9 cellular contexts compared by ENCODE assay signal in genomic region chr20:13771853-13772453, GRCh38. TPM values are rescaled to one million over a fixed set of nuclear protein-coding genes. Genes with fewer than 3 reads are reported as not detected.
A peak's percentile ranks its signal among the peaks of the same experiment; 100 is the strongest.
DNase-seq lines count a peak whose midpoint lies in the region; FAIRE-seq and TF ChIP-seq lines count a peak whose summit lies in the region.
"Had no signal": no experiment of that assay in that cellular context is flagged by ENCODE, and none has a peak within 500 bp of the region (broad histone marks: within the 10 kb centered on the region; RNA-seq: fewer than 3 reads in every experiment).

No MANE protein-coding gene starts in this region.

- no peaks in the 10 kb centered on the region for H3K9me2 ChIP-seq in GM23248 (ENCODE audit: insufficient read depth)

- no peak for FAIRE-seq in endothelial cell of umbilical vein (lab: Jason Lieb, UNC)

- H3K27me3 ChIP-seq in GM23248 (replicated peaks; ENCODE audit: insufficient read depth) (no peaks in the 10 kb centered on the region), endothelial cell of umbilical vein (ENCODE audit: control insufficient read depth in 2 of 2, insufficient read depth in 2 of 2, low read length in 2 of 2) (no peaks in the 10 kb centered on the region)

- H3K36me3 ChIP-seq in GM23248 (ENCODE audit: low read depth) = peaks cover 40% of the 10 kb centered on the region
- peaks cover 8 to 34% of the 10 kb centered on the region in 2 experiments for H3K36me3 ChIP-seq in endothelial cell of umbilical vein (ENCODE audit: control insufficient read depth in 2 of 2, extremely low read depth in 1 of 2, insufficient read depth in 2 of 2, low read length in 2 of 2)

- intact Hi-C loops in endothelial cell of umbilical vein (cut with micrococcal nuclease) = loop anchor here (1.0 to 5.0 kb wide), 5 partner anchors 225 to 845 kb away; no protein-coding TSS in a partner anchor

- H4K20me1 ChIP-seq in GM23248 (ENCODE audit: insufficient read depth) = no peaks in the 10 kb centered on the region
- H4K20me1 ChIP-seq in endothelial cell of umbilical vein (replicated peaks; ENCODE audit: control insufficient read depth, extremely low read depth, insufficient read depth, low read length) = no peaks in the 10 kb centered on the region

- DNase-seq in AG20443 (ENCODE audit: low spot score) = peak; percentile 19
- peak; percentile 59 for DNase-seq in GM23248
- peak; percentile 57 for DNase-seq in NCI-H82 (lab: John Stamatoyannopoulos, UW)
- peak; percentile 31 for DNase-seq in endothelial cell of umbilical vein (ENCODE audit: low read depth, low spot score)
- peak; percentile 46 for DNase-seq in renal cortical epithelial cell (ENCODE audit: low read depth)
- DNase-seq in OCI-M2 (lab: John Stamatoyannopoulos, UW; ENCODE audit: unreplicated experiment) = no peak
- no peak for DNase-seq in activated CD4-positive, alpha-beta T cell treated with anti-CD3 and anti-CD28 coated beads for 1 hour
- no peak for DNase-seq in activated naive CD8-positive, alpha-beta T cell treated with anti-CD3 and anti-CD28 coated beads for 36 hours

- H3K4me2 ChIP-seq in GM23248 (ENCODE audit: unreplicated experiment) = no peak overlapping the region
- peak overlapping the region; percentile 41 for H3K4me2 ChIP-seq in endothelial cell of umbilical vein (ENCODE audit: insufficient read depth, low read length)

- 2 to 6% methylated on average over 4 of the region's 4 CpGs for WGBS in GM23248 (ENCODE audit: low coverage in 1 of 2, low lambda C conversion rate in 2 of 2, missing lambda C conversion rate in 2 of 2), 2 experiments

- H3K9me3 ChIP-seq in GM23248 (ENCODE audit: low read depth) (no peaks in the 10 kb centered on the region), endothelial cell of umbilical vein (replicated peaks; ENCODE audit: control insufficient read depth, insufficient read depth, low read length) (no peaks in the 10 kb centered on the region)

- TF ChIP-seq POLR2A in endothelial cell of umbilical vein (IDR thresholded peaks at IDR 0.05; ENCODE audit: low read depth, low read length) = no peak

- H3K79me2 ChIP-seq in GM23248 (ENCODE audit: insufficient read depth) (no peaks in the 10 kb centered on the region), endothelial cell of umbilical vein (ENCODE audit: control insufficient read depth, insufficient read depth, low read length) (peaks cover 10% of the 10 kb centered on the region)

- CTCF ChIA-PET in endothelial cell of umbilical vein (lab: Charles Lee) = interaction anchor here (0.6 to 3.3 kb wide), 43 partner anchors 9 to 1220 kb away, joined by 3 to 38 read pairs (median 4); partner anchors contain the start of genes ESF1 and NDUFAF5

- no peaks in the 10 kb centered on the region for H3K27me3 Mint-ChIP-seq in activated naive CD8-positive, alpha-beta T cell treated with anti-CD3 and anti-CD28 coated beads for 36 hours
- H3K27me3 Mint-ChIP-seq: dendritic cell treated with granulocyte-macrophage colony-stimulating factor and Interleukin-4, amounts not matched to agents 40 ng/mL and 50 ng/mL, for 4 days had no signal

- peaks cover 10% of the 10 kb centered on the region for H3K4me1 Mint-ChIP-seq in activated naive CD8-positive, alpha-beta T cell treated with anti-CD3 and anti-CD28 coated beads for 36 hours

- H3K4me1 ChIP-seq in GM23248 (ENCODE audit: insufficient read depth) (peaks cover 10% of the 10 kb centered on the region; the same call in 1 of the 2 replicates), endothelial cell of umbilical vein (ENCODE audit: control insufficient read depth, extremely low read depth, insufficient read depth, low read length) (peaks cover 14% of the 10 kb centered on the region)

- H3K4me3 Mint-ChIP-seq in activated naive CD8-positive, alpha-beta T cell treated with anti-CD3 and anti-CD28 coated beads for 36 hours = no peak overlapping the region
- H3K4me3 Mint-ChIP-seq: dendritic cell treated with granulocyte-macrophage colony-stimulating factor and Interleukin-4, amounts not matched to agents 40 ng/mL and 50 ng/mL, for 4 days had no signal

- H3K4me3 ChIP-seq in GM23248 = no peak overlapping the region
- H3K4me3 ChIP-seq in endothelial cell of umbilical vein (replicated peaks in 1 of 3; ENCODE audit: insufficient read depth in 1 of 3, low read depth in 1 of 3, low read length in 3 of 3) = no peak overlapping the region

- H3K36me3 Mint-ChIP-seq in activated naive CD8-positive, alpha-beta T cell treated with anti-CD3 and anti-CD28 coated beads for 36 hours = peaks cover 41% of the 10 kb centered on the region

- dilution Hi-C loops in endothelial cell of umbilical vein (cut with MboI; ENCODE audit: extremely low pct_ligation_motif_present, low sequenced_read_pairs) = no loop called here

- H2AFZ ChIP-seq in GM23248 (no peak overlapping the region), endothelial cell of umbilical vein (ENCODE audit: low read depth, low read length) (no peak overlapping the region)

- no peak overlapping the region for H3K9ac ChIP-seq in GM23248
- H3K9ac ChIP-seq in endothelial cell of umbilical vein (replicated peaks; ENCODE audit: extremely low read depth, insufficient read depth, low read length) = no peak overlapping the region

- BruUV-seq in endothelial cell of umbilical vein (replicated peaks; lab: Mats Ljungman, UMichigan) = no TSS peak

- H3F3A ChIP-seq in GM23248 (ENCODE audit: insufficient read depth) = peaks cover 26% of the 10 kb centered on the region

- in situ Hi-C loops in GM23248 (cut with MboI) = no loop called here

- no peaks in the 10 kb centered on the region for H3K9me3 Mint-ChIP-seq in activated naive CD8-positive, alpha-beta T cell treated with anti-CD3 and anti-CD28 coated beads for 36 hours
- H3K9me3 Mint-ChIP-seq: dendritic cell treated with granulocyte-macrophage colony-stimulating factor and Interleukin-4, amounts not matched to agents 40 ng/mL and 50 ng/mL, for 4 days had no signal

- no peak overlapping the region for H3K27ac Mint-ChIP-seq in activated naive CD8-positive, alpha-beta T cell treated with anti-CD3 and anti-CD28 coated beads for 36 hours
- H3K27ac Mint-ChIP-seq: dendritic cell treated with granulocyte-macrophage colony-stimulating factor and Interleukin-4, amounts not matched to agents 40 ng/mL and 50 ng/mL, for 4 days had no signal

- H3K9me1 ChIP-seq in endothelial cell of umbilical vein (replicated peaks; ENCODE audit: control insufficient read depth, extremely low read depth, insufficient read depth, low read length) = no peaks in the 10 kb centered on the region

- TF ChIP-seq CTCF in endothelial cell of umbilical vein (IDR thresholded peaks at IDR 0.05; ENCODE audit: extremely low read depth in 1 of 2, insufficient read depth in 1 of 2, low read depth in 1 of 2, low read length in 2 of 2) = peak; percentile 8 to 16

- POLR2A ChIA-PET in endothelial cell of umbilical vein (lab: Charles Lee) = no interaction called here

- no peak overlapping the region for H3K27ac ChIP-seq in GM23248
- peak overlapping the region; percentile 34 for H3K27ac ChIP-seq in endothelial cell of umbilical vein (ENCODE audit: insufficient read depth, low read depth, low read length)

TF ChIP-seq in endothelial cell of umbilical vein, 7 proteins besides CTCF, POLR2A, EP300 and RAD21:
- TF ChIP-seq JUN (IDR thresholded peaks at IDR 0.05; ENCODE audit: borderline replicate concordance, insufficient read depth, insufficient read length, low read depth) = no peak
- no peak for TF ChIP-seq MAX (IDR thresholded peaks at IDR 0.05; ENCODE audit: insufficient read depth, insufficient read length)
- no peak for TF ChIP-seq GATA2 (IDR thresholded peaks at IDR 0.05; ENCODE audit: insufficient read depth, insufficient read length, low read depth, low read length)
- no peak for TF ChIP-seq POLR2AphosphoS5 (IDR thresholded peaks at IDR 0.05; ENCODE audit: insufficient read depth, low read depth, low read length)
- no peak for TF ChIP-seq FOS (IDR thresholded peaks at IDR 0.05; ENCODE audit: borderline replicate concordance, insufficient read depth, low read length)
- no peak for TF ChIP-seq MYC (IDR thresholded peaks at IDR 0.05; ENCODE audit: low read depth, low read length)
- no peak for TF ChIP-seq EZH2 (IDR thresholded peaks at IDR 0.05; ENCODE audit: borderline replicate concordance, low read depth, low read length, severe bottlenecking)

RNA-seq across cellular contexts. Expression of gene ESF1, which starts 12.8 kb away (rescaled TPM):
- total RNA-seq in GM23248 (2014; rRNA removed; shearing (Covaris generic)) = 8.3 and 16.8 TPM in 2 replicates
- 7.7 and 7.9 TPM in 2 replicates for polyA plus RNA-seq in GM23248 (2016; fragmentation: Nextera tagmentation; extraction: Ambion mirVana)
- 15.2 and 15.5 TPM in 2 replicates for total RNA-seq in endothelial cell of umbilical vein
- polyA plus RNA-seq in endothelial cell of umbilical vein = 0.24 and 0.72 TPM in 2 replicates
- polyA plus RNA-seq in endothelial cell of umbilical vein (2011; cell fraction: cytosol; rRNA removed) = 2.2 and 2.3 TPM in 2 replicates
- polyA plus RNA-seq in endothelial cell of umbilical vein (2011; cell fraction: nucleus; rRNA removed) = 2.7 and 4.8 TPM in 2 replicates
- 18.8 and 21.9 TPM in 2 replicates for polyA plus RNA-seq in endothelial cell of umbilical vein (2012)
- 0.63 and 0.74 TPM in 2 replicates for polyA minus RNA-seq in endothelial cell of umbilical vein
- 3.8 TPM for polyA minus RNA-seq in endothelial cell of umbilical vein (2011; cell fraction: cytosol; rRNA and poly(A)+ RNA removed)
- polyA minus RNA-seq in endothelial cell of umbilical vein (2011; cell fraction: nucleus; rRNA and poly(A)+ RNA removed) = 4.6 and 4.9 TPM in 2 replicates
- total RNA-seq in renal cortical epithelial cell = 6.6 and 18.3 TPM in 2 replicates
- 10 to 100 TPM; 26.8 to 29.2 TPM for total RNA-seq in activated naive CD8-positive, alpha-beta T cell treated with anti-CD3 and anti-CD28 coated beads for 36 hours

RNA-seq across cellular contexts. Expression of gene NDUFAF5, which starts 12.9 kb away (rescaled TPM):
- 5.3 and 13.0 TPM in 2 replicates for total RNA-seq in GM23248 (2014; rRNA removed; shearing (Covaris generic))
- polyA plus RNA-seq in GM23248 (2016; fragmentation: Nextera tagmentation; extraction: Ambion mirVana) (14.5 and 16.2 TPM in 2 replicates), endothelial cell of umbilical vein (6.1 and 9.8 TPM in 2 replicates)
- total RNA-seq in endothelial cell of umbilical vein (26.4 and 28.4 TPM in 2 replicates), renal cortical epithelial cell (15.6 and 20.0 TPM in 2 replicates)
- 11.6 and 12.0 TPM in 2 replicates for polyA plus RNA-seq in endothelial cell of umbilical vein (2011; cell fraction: cytosol; rRNA removed)
- 25.3 and 32.6 TPM in 2 replicates for polyA plus RNA-seq in endothelial cell of umbilical vein (2011; cell fraction: nucleus; rRNA removed)
- polyA plus RNA-seq in endothelial cell of umbilical vein (2012) = 22.1 and 28.1 TPM in 2 replicates
- polyA minus RNA-seq in endothelial cell of umbilical vein = 10.3 and 10.9 TPM in 2 replicates
- polyA minus RNA-seq in endothelial cell of umbilical vein (2011; cell fraction: cytosol; rRNA and poly(A)+ RNA removed) = 5.0 TPM
- polyA minus RNA-seq in endothelial cell of umbilical vein (2011; cell fraction: nucleus; rRNA and poly(A)+ RNA removed) = 18.4 and 23.2 TPM in 2 replicates
- 10 to 100 TPM; 31.5 to 31.9 TPM for total RNA-seq in activated naive CD8-positive, alpha-beta T cell treated with anti-CD3 and anti-CD28 coated beads for 36 hours

Comparison
In these comparisons a context has a peak if more than half of its experiments do, and no peak if none do; other contexts are left out.
1. DNase-seq: peak in AG20443 (single experiment), GM23248 (single experiment), NCI-H82 (single experiment), endothelial cell of umbilical vein (single experiment) and renal cortical epithelial cell (single experiment); none in OCI-M2 (single experiment), activated CD4-positive, alpha-beta T cell treated with anti-CD3 and anti-CD28 coated beads for 1 hour (single experiment) and activated naive CD8-positive, alpha-beta T cell treated with anti-CD3 and anti-CD28 coated beads for 36 hours (single experiment).